ENCODE assay signal across 1 cellular context in the genomic region with DNA sequence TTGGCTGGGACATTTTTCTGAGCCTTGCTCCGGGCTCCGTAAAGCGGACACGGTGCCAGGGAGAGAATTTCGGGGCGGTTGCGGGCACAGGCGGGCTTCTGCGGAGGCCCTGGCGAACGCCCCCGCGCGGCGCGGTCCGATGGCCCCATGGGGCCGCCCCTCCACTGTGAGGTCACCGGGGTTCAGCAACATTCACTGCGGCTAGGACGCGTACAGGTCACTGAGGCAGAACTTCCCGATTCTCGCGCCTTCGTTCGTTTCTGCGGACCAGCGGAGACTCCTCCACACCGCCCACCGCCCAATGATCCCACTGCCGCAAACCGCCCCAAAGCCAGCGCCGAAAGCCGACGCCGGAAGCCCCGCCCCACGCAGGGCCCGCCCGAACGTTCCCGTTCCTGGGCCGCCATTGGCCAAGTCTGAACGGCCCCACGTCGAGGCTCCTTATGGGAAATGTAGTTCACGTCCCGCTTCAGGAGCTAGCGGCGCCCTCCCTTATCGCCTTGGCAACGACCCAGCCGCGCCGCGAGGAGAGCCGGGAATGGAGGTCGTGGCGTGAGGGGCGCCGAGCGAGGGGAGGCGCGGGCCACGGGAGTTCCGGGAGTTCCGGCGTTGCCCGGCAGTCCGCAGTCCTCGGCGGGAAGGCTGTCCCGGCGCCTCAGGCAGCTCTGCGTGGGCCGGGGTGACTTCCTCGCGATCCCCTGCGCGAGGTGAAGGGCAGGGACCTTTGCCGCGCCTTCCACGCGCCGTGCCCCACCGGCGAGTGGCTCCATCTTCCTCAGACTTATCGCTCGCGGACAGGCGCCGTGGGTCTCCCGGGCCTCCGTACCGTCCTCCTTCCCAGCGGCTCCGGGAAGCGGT.
TF ChIP-seq lines count a peak whose summit lies in the region.

A gene (plus strand): TSS at position 498 of the 858 bp plus-strand sequence. CDS start 499 bp downstream, outside the sequence.

TF ChIP-seq in K562, 482 proteins besides CTCF, POLR2A, EP300 and RAD21 (continued from another document and continues in another):
- TF ChIP-seq, protein P1, sequence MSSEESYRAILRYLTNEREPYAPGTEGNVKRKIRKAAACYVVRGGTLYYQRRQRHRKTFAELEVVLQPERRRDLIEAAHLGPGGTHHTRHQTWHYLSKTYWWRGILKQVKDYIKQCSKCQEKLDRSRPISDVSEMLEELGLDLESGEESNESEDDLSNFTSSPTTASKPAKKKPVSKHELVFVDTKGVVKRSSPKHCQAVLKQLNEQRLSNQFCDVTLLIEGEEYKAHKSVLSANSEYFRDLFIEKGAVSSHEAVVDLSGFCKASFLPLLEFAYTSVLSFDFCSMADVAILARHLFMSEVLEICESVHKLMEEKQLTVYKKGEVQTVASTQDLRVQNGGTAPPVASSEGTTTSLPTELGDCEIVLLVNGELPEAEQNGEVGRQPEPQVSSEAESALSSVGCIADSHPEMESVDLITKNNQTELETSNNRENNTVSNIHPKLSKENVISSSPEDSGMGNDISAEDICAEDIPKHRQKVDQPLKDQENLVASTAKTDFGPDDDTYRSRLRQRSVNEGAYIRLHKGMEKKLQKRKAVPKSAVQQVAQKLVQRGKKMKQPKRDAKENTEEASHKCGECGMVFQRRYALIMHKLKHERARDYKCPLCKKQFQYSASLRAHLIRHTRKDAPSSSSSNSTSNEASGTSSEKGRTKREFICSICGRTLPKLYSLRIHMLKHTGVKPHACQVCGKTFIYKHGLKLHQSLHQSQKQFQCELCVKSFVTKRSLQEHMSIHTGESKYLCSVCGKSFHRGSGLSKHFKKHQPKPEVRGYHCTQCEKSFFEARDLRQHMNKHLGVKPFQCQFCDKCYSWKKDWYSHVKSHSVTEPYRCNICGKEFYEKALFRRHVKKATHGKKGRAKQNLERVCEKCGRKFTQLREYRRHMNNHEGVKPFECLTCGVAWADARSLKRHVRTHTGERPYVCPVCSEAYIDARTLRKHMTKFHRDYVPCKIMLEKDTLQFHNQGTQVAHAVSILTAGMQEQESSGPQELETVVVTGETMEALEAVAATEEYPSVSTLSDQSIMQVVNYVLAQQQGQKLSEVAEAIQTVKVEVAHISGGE (CRISPR knock-in tag; IDR thresholded peaks at IDR 0.05): peak in 1 of 3 experiments; percentile 62; a peak in 2 of 6 replicates
- TF ChIP-seq ZNF384 (IDR thresholded peaks at IDR 0.05; ENCODE audit: low read depth, low read length) (no peak), SMAD3 (CRISPR knock-in tag; conservative IDR thresholded peaks at IDR 0.05) (no peak), CREM (IDR thresholded peaks at IDR 0.05; ENCODE audit: low read depth) (peak; percentile 93), TRIM24 (IDR thresholded peaks at IDR 0.05) (no peak), KDM4B (IDR thresholded peaks at IDR 0.05; ENCODE audit: borderline replicate concordance in 2 of 2, low read depth in 1 of 2) (no peak; a peak in 1 of 4 replicates), NCOA2 (IDR thresholded peaks at IDR 0.05; ENCODE audit: partially characterized antibody in 2 of 2) (no peak), ZBTB1 (CRISPR knock-in tag; IDR thresholded peaks at IDR 0.05; ENCODE audit: borderline replicate concordance, low read depth) (peak; percentile 57; the same call in 1 of the 2 replicates), ZNF324 (CRISPR knock-in tag; IDR thresholded peaks at IDR 0.05) (no peak), BACH1 (tag; IDR thresholded peaks at IDR 0.05) (no peak; the same call in 1 of the 2 replicates), YBX1 (IDR thresholded peaks at IDR 0.05) (no peak), KAT7 (CRISPR knock-in tag; IDR thresholded peaks at IDR 0.05; ENCODE audit: borderline replicate concordance) (no peak; the same call in 1 of the 2 replicates), KDM2B (CRISPR knock-in tag; IDR thresholded peaks at IDR 0.05) (no peak), SMAD4 (CRISPR knock-in tag; conservative IDR thresholded peaks at IDR 0.05) (no peak; the same call in 1 of the 2 replicates), ELF2 (CRISPR knock-in tag; IDR thresholded peaks at IDR 0.05) (no peak), ZNF133 (CRISPR knock-in tag; IDR thresholded peaks at IDR 0.05) (no peak), FOXP1 (CRISPR knock-in tag; IDR thresholded peaks at IDR 0.05) (peak; percentile 58; the same call in 1 of the 2 replicates), ZNF57 (CRISPR knock-in tag; IDR thresholded peaks at IDR 0.05) (no peak), NR2C2 (CRISPR knock-in tag; IDR thresholded peaks at IDR 0.05) (peak; percentile 55), NR2C2 (tag; IDR thresholded peaks at IDR 0.05) (peak; percentile 96), MAZ (CRISPR knock-in tag; conservative IDR thresholded peaks at IDR 0.05 in 1 of 2, IDR thresholded peaks at IDR 0.05 in 1 of 2) (peak; percentile 90), POLR2H (tag; IDR thresholded peaks at IDR 0.05; ENCODE audit: low read depth) (peak; percentile 88), RBM22 (IDR thresholded peaks at IDR 0.05; ENCODE audit: low read depth, low read length, poor library complexity, severe bottlenecking) (peak; percentile 89), ZNF551 (CRISPR knock-in tag; IDR thresholded peaks at IDR 0.05) (no peak), CXXC5 (CRISPR knock-in tag; IDR thresholded peaks at IDR 0.05) (peak; percentile 97), ZNF780A (CRISPR knock-in tag; IDR thresholded peaks at IDR 0.05) (no peak), SUPT5H (IDR thresholded peaks at IDR 0.05) (peak; percentile 95), ZNF146 (CRISPR knock-in tag; IDR thresholded peaks at IDR 0.05; ENCODE audit: unreplicated experiment) (no peak)
- TF ChIP-seq, protein P2, sequence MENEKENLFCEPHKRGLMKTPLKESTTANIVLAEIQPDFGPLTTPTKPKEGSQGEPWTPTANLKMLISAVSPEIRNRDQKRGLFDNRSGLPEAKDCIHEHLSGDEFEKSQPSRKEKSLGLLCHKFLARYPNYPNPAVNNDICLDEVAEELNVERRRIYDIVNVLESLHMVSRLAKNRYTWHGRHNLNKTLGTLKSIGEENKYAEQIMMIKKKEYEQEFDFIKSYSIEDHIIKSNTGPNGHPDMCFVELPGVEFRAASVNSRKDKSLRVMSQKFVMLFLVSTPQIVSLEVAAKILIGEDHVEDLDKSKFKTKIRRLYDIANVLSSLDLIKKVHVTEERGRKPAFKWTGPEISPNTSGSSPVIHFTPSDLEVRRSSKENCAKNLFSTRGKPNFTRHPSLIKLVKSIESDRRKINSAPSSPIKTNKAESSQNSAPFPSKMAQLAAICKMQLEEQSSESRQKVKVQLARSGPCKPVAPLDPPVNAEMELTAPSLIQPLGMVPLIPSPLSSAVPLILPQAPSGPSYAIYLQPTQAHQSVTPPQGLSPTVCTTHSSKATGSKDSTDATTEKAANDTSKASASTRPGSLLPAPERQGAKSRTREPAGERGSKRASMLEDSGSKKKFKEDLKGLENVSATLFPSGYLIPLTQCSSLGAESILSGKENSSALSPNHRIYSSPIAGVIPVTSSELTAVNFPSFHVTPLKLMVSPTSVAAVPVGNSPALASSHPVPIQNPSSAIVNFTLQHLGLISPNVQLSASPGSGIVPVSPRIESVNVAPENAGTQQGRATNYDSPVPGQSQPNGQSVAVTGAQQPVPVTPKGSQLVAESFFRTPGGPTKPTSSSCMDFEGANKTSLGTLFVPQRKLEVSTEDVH (IDR thresholded peaks at IDR 0.05; ENCODE audit: low read depth, partially characterized antibody): no peak
- TF ChIP-seq, protein P3, sequence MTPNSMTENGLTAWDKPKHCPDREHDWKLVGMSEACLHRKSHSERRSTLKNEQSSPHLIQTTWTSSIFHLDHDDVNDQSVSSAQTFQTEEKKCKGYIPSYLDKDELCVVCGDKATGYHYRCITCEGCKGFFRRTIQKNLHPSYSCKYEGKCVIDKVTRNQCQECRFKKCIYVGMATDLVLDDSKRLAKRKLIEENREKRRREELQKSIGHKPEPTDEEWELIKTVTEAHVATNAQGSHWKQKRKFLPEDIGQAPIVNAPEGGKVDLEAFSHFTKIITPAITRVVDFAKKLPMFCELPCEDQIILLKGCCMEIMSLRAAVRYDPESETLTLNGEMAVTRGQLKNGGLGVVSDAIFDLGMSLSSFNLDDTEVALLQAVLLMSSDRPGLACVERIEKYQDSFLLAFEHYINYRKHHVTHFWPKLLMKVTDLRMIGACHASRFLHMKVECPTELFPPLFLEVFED (CRISPR knock-in tag; conservative IDR thresholded peaks at IDR 0.05): no peak
- TF ChIP-seq, protein P4, sequence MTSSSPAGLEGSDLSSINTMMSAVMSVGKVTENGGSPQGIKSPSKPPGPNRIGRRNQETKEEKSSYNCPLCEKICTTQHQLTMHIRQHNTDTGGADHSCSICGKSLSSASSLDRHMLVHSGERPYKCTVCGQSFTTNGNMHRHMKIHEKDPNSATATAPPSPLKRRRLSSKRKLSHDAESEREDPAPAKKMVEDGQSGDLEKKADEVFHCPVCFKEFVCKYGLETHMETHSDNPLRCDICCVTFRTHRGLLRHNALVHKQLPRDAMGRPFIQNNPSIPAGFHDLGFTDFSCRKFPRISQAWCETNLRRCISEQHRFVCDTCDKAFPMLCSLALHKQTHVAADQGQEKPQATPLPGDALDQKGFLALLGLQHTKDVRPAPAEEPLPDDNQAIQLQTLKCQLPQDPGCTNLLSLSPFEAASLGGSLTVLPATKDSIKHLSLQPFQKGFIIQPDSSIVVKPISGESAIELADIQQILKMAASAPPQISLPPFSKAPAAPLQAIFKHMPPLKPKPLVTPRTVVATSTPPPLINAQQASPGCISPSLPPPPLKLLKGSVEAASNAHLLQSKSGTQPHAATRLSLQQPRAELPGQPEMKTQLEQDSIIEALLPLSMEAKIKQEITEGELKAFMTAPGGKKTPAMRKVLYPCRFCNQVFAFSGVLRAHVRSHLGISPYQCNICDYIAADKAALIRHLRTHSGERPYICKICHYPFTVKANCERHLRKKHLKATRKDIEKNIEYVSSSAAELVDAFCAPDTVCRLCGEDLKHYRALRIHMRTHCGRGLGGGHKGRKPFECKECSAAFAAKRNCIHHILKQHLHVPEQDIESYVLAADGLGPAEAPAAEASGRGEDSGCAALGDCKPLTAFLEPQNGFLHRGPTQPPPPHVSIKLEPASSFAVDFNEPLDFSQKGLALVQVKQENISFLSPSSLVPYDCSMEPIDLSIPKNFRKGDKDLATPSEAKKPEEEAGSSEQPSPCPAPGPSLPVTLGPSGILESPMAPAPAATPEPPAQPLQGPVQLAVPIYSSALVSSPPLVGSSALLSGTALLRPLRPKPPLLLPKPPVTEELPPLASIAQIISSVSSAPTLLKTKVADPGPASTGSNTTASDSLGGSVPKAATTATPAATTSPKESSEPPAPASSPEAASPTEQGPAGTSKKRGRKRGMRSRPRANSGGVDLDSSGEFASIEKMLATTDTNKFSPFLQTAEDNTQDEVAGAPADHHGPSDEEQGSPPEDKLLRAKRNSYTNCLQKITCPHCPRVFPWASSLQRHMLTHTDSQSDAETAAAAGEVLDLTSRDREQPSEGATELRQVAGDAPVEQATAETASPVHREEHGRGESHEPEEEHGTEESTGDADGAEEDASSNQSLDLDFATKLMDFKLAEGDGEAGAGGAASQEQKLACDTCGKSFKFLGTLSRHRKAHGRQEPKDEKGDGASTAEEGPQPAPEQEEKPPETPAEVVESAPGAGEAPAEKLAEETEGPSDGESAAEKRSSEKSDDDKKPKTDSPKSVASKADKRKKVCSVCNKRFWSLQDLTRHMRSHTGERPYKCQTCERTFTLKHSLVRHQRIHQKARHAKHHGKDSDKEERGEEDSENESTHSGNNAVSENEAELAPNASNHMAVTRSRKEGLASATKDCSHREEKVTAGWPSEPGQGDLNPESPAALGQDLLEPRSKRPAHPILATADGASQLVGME (CRISPR knock-in tag; IDR thresholded peaks at IDR 0.05): no peak
- TF ChIP-seq, protein P5, sequence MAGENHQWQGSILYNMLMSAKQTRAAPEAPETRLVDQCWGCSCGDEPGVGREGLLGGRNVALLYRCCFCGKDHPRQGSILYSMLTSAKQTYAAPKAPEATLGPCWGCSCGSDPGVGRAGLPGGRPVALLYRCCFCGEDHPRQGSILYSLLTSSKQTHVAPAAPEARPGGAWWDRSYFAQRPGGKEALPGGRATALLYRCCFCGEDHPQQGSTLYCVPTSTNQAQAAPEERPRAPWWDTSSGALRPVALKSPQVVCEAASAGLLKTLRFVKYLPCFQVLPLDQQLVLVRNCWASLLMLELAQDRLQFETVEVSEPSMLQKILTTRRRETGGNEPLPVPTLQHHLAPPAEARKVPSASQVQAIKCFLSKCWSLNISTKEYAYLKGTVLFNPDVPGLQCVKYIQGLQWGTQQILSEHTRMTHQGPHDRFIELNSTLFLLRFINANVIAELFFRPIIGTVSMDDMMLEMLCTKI (IDR thresholded peaks at IDR 0.05; ENCODE audit: partially characterized antibody): no peak
- TF ChIP-seq, protein P6, sequence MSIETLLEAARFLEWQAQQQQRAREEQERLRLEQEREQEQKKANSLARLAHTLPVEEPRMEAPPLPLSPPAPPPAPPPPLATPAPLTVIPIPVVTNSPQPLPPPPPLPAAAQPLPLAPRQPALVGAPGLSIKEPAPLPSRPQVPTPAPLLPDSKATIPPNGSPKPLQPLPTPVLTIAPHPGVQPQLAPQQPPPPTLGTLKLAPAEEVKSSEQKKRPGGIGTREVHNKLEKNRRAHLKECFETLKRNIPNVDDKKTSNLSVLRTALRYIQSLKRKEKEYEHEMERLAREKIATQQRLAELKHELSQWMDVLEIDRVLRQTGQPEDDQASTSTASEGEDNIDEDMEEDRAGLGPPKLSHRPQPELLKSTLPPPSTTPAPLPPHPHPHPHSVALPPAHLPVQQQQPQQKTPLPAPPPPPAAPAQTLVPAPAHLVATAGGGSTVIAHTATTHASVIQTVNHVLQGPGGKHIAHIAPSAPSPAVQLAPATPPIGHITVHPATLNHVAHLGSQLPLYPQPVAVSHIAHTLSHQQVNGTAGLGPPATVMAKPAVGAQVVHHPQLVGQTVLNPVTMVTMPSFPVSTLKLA (conservative IDR thresholded peaks at IDR 0.05): peak; percentile 76 to 86
- TF ChIP-seq, protein P7, sequence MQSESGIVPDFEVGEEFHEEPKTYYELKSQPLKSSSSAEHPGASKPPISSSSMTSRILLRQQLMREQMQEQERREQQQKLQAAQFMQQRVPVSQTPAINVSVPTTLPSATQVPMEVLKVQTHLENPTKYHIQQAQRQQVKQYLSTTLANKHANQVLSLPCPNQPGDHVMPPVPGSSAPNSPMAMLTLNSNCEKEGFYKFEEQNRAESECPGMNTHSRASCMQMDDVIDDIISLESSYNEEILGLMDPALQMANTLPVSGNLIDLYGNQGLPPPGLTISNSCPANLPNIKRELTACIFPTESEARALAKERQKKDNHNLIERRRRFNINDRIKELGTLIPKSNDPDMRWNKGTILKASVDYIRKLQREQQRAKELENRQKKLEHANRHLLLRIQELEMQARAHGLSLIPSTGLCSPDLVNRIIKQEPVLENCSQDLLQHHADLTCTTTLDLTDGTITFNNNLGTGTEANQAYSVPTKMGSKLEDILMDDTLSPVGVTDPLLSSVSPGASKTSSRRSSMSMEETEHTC (IDR thresholded peaks at IDR 0.05): 0 out of 2 replicates have a peak, but pooled peaks have one; percentile 10
- TF ChIP-seq, protein P8, sequence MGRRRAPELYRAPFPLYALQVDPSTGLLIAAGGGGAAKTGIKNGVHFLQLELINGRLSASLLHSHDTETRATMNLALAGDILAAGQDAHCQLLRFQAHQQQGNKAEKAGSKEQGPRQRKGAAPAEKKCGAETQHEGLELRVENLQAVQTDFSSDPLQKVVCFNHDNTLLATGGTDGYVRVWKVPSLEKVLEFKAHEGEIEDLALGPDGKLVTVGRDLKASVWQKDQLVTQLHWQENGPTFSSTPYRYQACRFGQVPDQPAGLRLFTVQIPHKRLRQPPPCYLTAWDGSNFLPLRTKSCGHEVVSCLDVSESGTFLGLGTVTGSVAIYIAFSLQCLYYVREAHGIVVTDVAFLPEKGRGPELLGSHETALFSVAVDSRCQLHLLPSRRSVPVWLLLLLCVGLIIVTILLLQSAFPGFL (CRISPR knock-in tag; IDR thresholded peaks at IDR 0.05): no peak
